1 cellular context compared by ENCODE assay signal in the genomic region with DNA sequence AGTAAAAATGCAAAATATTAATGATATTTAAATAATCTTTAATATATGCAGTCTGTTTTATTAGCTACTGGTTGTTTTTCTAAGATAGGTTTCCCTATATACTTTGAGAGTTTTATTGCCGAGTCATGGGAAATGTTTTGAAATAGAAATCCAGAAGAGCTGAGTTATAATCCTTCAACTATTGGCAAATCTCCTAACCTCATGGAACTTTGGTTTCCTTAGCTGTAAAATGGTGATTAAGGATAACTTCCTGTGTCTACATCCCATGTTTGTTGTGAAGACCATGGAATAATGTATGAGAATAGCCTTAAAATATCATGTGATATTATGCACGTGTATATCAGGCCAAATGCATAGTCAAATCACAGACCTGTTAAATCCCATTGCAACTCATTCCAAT.
TF ChIP-seq lines count a peak whose summit lies in the region.

No MANE protein-coding gene starts in this region.

TF ChIP-seq in K562, 482 proteins besides CTCF, POLR2A, EP300 and RAD21:
- TF ChIP-seq, protein P1, sequence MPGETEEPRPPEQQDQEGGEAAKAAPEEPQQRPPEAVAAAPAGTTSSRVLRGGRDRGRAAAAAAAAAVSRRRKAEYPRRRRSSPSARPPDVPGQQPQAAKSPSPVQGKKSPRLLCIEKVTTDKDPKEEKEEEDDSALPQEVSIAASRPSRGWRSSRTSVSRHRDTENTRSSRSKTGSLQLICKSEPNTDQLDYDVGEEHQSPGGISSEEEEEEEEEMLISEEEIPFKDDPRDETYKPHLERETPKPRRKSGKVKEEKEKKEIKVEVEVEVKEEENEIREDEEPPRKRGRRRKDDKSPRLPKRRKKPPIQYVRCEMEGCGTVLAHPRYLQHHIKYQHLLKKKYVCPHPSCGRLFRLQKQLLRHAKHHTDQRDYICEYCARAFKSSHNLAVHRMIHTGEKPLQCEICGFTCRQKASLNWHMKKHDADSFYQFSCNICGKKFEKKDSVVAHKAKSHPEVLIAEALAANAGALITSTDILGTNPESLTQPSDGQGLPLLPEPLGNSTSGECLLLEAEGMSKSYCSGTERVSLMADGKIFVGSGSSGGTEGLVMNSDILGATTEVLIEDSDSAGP (CRISPR knock-in tag; IDR thresholded peaks at IDR 0.05), result no peak
- peak; percentile 17; the same call in 1 of the 2 replicates for TF ChIP-seq ZNF316 (IDR thresholded peaks at IDR 0.05)
- TF ChIP-seq, protein P2, sequence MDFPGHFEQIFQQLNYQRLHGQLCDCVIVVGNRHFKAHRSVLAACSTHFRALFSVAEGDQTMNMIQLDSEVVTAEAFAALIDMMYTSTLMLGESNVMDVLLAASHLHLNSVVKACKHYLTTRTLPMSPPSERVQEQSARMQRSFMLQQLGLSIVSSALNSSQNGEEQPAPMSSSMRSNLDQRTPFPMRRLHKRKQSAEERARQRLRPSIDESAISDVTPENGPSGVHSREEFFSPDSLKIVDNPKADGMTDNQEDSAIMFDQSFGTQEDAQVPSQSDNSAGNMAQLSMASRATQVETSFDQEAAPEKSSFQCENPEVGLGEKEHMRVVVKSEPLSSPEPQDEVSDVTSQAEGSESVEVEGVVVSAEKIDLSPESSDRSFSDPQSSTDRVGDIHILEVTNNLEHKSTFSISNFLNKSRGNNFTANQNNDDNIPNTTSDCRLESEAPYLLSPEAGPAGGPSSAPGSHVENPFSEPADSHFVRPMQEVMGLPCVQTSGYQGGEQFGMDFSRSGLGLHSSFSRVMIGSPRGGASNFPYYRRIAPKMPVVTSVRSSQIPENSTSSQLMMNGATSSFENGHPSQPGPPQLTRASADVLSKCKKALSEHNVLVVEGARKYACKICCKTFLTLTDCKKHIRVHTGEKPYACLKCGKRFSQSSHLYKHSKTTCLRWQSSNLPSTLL (IDR thresholded peaks at IDR 0.05), result no peak
TF ChIP-seq in K562: peak in this region for 1.
